8 cellular contexts compared by ENCODE assay signal in the genomic region with DNA sequence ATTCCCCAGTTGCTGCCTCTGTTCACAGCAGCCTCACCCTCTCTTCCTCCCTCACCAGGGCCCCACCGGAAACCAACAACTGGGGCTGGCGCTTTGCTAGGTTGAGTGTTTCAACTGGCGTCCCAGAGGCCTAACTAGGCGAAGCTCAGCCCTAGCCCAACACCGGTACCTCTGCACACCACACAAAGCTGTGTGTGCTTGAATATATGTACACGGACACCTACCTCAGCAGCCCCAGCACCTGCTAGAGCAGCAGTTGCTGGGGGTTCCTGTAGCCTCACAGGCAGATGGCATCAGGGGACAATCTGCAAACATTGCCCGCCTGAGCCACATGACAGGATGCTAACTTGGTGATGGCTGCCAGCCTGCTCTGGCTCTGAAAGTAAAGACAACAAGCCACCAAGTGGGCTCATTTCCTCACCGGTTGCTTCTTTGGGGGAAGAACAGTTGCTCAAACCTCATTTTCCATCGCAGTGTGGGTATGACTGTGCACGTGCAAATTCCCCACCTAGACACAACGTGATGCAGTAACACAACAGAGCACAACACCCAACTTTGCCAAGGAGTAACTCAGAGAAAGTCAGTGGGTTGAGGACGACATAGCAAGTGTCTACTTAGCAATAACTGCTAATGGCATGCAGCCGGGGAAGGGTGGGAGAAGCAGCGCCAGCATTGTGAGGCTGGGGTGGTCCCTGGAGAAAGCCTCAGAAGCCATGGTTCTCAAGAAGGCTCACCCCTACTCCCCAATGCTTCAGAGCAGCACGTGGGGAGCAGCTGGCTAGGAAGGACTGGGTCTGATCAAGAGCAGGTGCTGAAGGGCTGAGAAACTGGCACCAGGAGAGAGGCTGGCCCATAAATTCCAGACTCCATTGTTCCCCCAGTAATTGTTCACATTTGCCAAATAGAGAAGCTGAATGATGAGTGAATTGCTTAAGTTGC.
DNase-seq lines count a peak whose midpoint lies in the region; ATAC-seq and TF ChIP-seq lines count a peak whose summit lies in the region.

No MANE protein-coding gene starts in this region.

- H3K36me3 Mint-ChIP-seq in IgD-negative memory B cell (no peaks in the 10 kb centered on the region), natural killer cell (no peaks in the 10 kb centered on the region)

- H4K20me1 ChIP-seq in MM.1S (ENCODE audit: insufficient read depth, low read length) (no peaks in the 10 kb centered on the region), GM23248 (ENCODE audit: insufficient read depth) (no peaks in the 10 kb centered on the region)

- H2AFZ ChIP-seq in MM.1S (ENCODE audit: low read length): no peak overlapping the region
- no peak overlapping the region for H2AFZ ChIP-seq in GM23248

- H3K4me2 ChIP-seq in MM.1S (ENCODE audit: low read depth, low read length) (no peak overlapping the region), GM23248 (ENCODE audit: unreplicated experiment) (no peak overlapping the region)

- H3K4me1 ChIP-seq in psoas muscle (no peaks in the 10 kb centered on the region), MM.1S (ENCODE audit: low read length) (peaks cover 43% of the 10 kb centered on the region), GM23248 (ENCODE audit: insufficient read depth) (no peaks in the 10 kb centered on the region)

- ATAC-seq in GM19452 (IDR thresholded peaks at IDR 0.05; ENCODE audit: unreplicated experiment): peak; percentile 36
- ATAC-seq in natural killer cell: peak; percentile 62 to 86 (median 81)
- no peak for ATAC-seq in psoas muscle
- ATAC-seq in omental fat pad (ENCODE audit: low FRiP score): no peak

- no peak overlapping the region for H3K9ac ChIP-seq in MM.1S (ENCODE audit: low read length)
- H3K9ac ChIP-seq in GM23248: no peak overlapping the region

- H3K36me3 ChIP-seq in psoas muscle (ENCODE audit: insufficient read depth in 1 of 2, low read depth in 1 of 2): no peaks in the 10 kb centered on the region
- no peaks in the 10 kb centered on the region for H3K36me3 ChIP-seq in MM.1S (replicated peaks; ENCODE audit: insufficient read depth, low read length)
- no peaks in the 10 kb centered on the region for H3K36me3 ChIP-seq in GM23248 (ENCODE audit: low read depth)

- H3K4me1 Mint-ChIP-seq in IgD-negative memory B cell (peaks cover 31 to 72% (median 56%) of the 10 kb centered on the region in 3 donors), natural killer cell (peaks cover 73 to 88% of the 10 kb centered on the region in 2 donors)

- H3K27ac ChIP-seq in psoas muscle: no peak overlapping the region
- H3K27ac ChIP-seq in MM.1S (ENCODE audit: low read length): no peak overlapping the region
- H3K27ac ChIP-seq in GM23248: no peak overlapping the region

- H3K4me3 ChIP-seq in psoas muscle (no peak overlapping the region), MM.1S (ENCODE audit: low read length) (no peak overlapping the region), GM23248 (no peak overlapping the region)

- peak; percentile 38 for DNase-seq in activated CD8-positive, alpha-beta memory T cell treated with anti-CD3 and anti-CD28 coated beads, Interleukin-2, amount 50 U/mL, for 24 hours (ENCODE audit: extremely low read depth)
- DNase-seq in natural killer cell (peak; percentile 58), psoas muscle (no peak), omental fat pad (ENCODE audit: low spot score) (no peak), MM.1S (no peak), GM23248 (no peak)

- intact Hi-C loops in natural killer cell (cut with micrococcal nuclease) (loop anchor here (5.0 kb wide), 4 partner anchors 49 to 94 kb away; no protein-coding TSS in a partner anchor), psoas muscle (cut with DNase I) (loop anchor here in 1 of 2 donors (10.0 kb wide), 1 partner anchor 137 kb away; a partner anchor contains a TSS)

- H3K27ac Mint-ChIP-seq in IgD-negative memory B cell (peak overlapping the region; percentile 90 to 99 (median 96)), natural killer cell (peak overlapping the region; percentile 84 to 98)

- H3K4me3 Mint-ChIP-seq in IgD-negative memory B cell (peak overlapping the region; percentile 0 to 85 (median 76)), natural killer cell (peak overlapping the region; percentile 54)

- peaks cover 25% of the 10 kb centered on the region for H3K79me2 ChIP-seq in MM.1S (ENCODE audit: low read length)
- peaks cover 21% of the 10 kb centered on the region for H3K79me2 ChIP-seq in GM23248 (ENCODE audit: insufficient read depth)

- H3F3A ChIP-seq in MM.1S (ENCODE audit: insufficient read depth, low read length): peaks cover 23% of the 10 kb centered on the region; the same call in 1 of the 2 replicates
- no peaks in the 10 kb centered on the region for H3F3A ChIP-seq in GM23248 (ENCODE audit: insufficient read depth)

- H3K9me3 ChIP-seq in psoas muscle (peaks cover 4% of the 10 kb centered on the region), MM.1S (replicated peaks; ENCODE audit: insufficient read depth, low read length) (no peaks in the 10 kb centered on the region), GM23248 (ENCODE audit: low read depth) (no peaks in the 10 kb centered on the region)

- H3K27me3 Mint-ChIP-seq in IgD-negative memory B cell: no peaks in the 10 kb centered on the region
- H3K27me3 Mint-ChIP-seq in natural killer cell (ENCODE audit: low read depth in 2 of 2): no peaks in the 10 kb centered on the region

- in situ Hi-C loops in GM23248 (cut with MboI): no loop called here

- 71 to 76% (median 75%) methylated on average over 13 to 15 of the region's 15 CpGs for WGBS in psoas muscle, 3 donors
- WGBS in GM23248 (ENCODE audit: low coverage in 1 of 2, low lambda C conversion rate in 2 of 2, missing lambda C conversion rate in 2 of 2), 2 experiments: 69 to 74% methylated on average over 14 to 15 of the region's 15 CpGs

- H3K9me3 Mint-ChIP-seq in IgD-negative memory B cell (peaks cover 2 to 6% (median 4%) of the 10 kb centered on the region in 3 donors), natural killer cell (no peaks in the 10 kb centered on the region)

- H3K27me3 ChIP-seq in psoas muscle (ENCODE audit: insufficient read depth in 3 of 3, low read length in 2 of 3): no peaks in the 10 kb centered on the region
- H3K27me3 ChIP-seq in MM.1S (replicated peaks; ENCODE audit: insufficient read depth, low read length): no peaks in the 10 kb centered on the region
- no peaks in the 10 kb centered on the region for H3K27me3 ChIP-seq in GM23248 (replicated peaks; ENCODE audit: insufficient read depth)

- TF ChIP-seq CTCF in natural killer cell (IDR thresholded peaks at IDR 0.05) (no peak), psoas muscle (IDR thresholded peaks at IDR 0.05) (no peak), omental fat pad (IDR thresholded peaks at IDR 0.05) (no peak), MM.1S (IDR thresholded peaks at IDR 0.05; ENCODE audit: low read length) (no peak)

- H3K9me2 ChIP-seq in MM.1S (replicated peaks; ENCODE audit: insufficient read depth, low read length) (no peaks in the 10 kb centered on the region), GM23248 (ENCODE audit: insufficient read depth) (no peaks in the 10 kb centered on the region)

Comparison
In these comparisons a context has a peak if more than half of its experiments do, and no peak if none do; other contexts are left out.
1. ATAC-seq: peak in GM19452 (single experiment) and natural killer cell (3 of 3); none in psoas muscle (0 of 4) and omental fat pad (single experiment).
2. DNase-seq: peak in activated CD8-positive, alpha-beta memory T cell treated with anti-CD3 and anti-CD28 coated beads, Interleukin-2, amount 50 U/mL, for 24 hours (single experiment) and natural killer cell (single experiment); none in psoas muscle (0 of 2), omental fat pad (single experiment), MM.1S (single experiment) and GM23248 (single experiment).